ENCODE assay signal across 8 cellular contexts in genomic region chr3:42839616-42840015, GRCh38. TPM values are rescaled to one million over a fixed set of nuclear protein-coding genes. Genes with fewer than 3 reads are reported as not detected.
A peak's percentile ranks its signal among the peaks of the same experiment; 100 is the strongest.
DNase-seq lines count a peak whose midpoint lies in the region; ATAC-seq, FAIRE-seq and TF ChIP-seq lines count a peak whose summit lies in the region.

No MANE protein-coding gene starts in this region.

- peak; percentile 15 to 54 for DNase-seq in NCI-H524 (lab: John Stamatoyannopoulos, UW)
- DNase-seq in NCI-H524 treated with DMSO at 0.1 percent for 48 hours (lab: John Stamatoyannopoulos, UW), result no peak
- DNase-seq in HL-60 (ENCODE audit: low read depth in 1 of 2, low spot score in 1 of 2), result peak; percentile 5 to 42
- DNase-seq in Peyer's patch, result peak in 2 of 3 donors; percentile 36 to 63
- DNase-seq in GM12878 (ENCODE audit: low read depth, low spot score), result peak; percentile 45
- DNase-seq in hippocampal formation (lab: John Stamatoyannopoulos, UW), result peak; percentile 36 to 57
- DNase-seq in smooth muscle cell (lab: John Stamatoyannopoulos, UW; ENCODE audit: unreplicated experiment), result no peak

- H3F3A ChIP-seq in smooth muscle cell (ENCODE audit: low read depth), result no peaks in the 10 kb centered on the region

- SMC1A ChIA-PET in GM12878 (lab: Charles Lee; ENCODE audit: uncharacterized antibody, unreplicated experiment), result interaction anchor here (0.6 to 3.2 kb wide), 14 partner anchors 8 to 77 kb away, joined by 3 to 34 read pairs (median 4); no protein-coding TSS in a partner anchor

- no peak overlapping the region for H3K4me3 ChIP-seq in HL-60 (replicated peaks; ENCODE audit: insufficient read depth, low read length)
- no peak overlapping the region for H3K4me3 ChIP-seq in Peyer's patch
- H3K4me3 ChIP-seq in GM12878, result no peak overlapping the region; the same call in 1 of the 2 replicates
- H3K4me3 ChIP-seq in smooth muscle cell, result no peak overlapping the region

- H3K79me2 ChIP-seq in GM12878 (ENCODE audit: control insufficient read depth, insufficient read depth, low read length) (no peaks in the 10 kb centered on the region), smooth muscle cell (ENCODE audit: low read depth) (no peaks in the 10 kb centered on the region)

- ATAC-seq in GM21381 (IDR thresholded peaks at IDR 0.05; ENCODE audit: unreplicated experiment), result peak; percentile 96
- peak; percentile 100 for ATAC-seq in GM12878

- peak; percentile 54 for FAIRE-seq in GM12878 (lab: Jason Lieb, UNC)

- peak; percentile 71 for TF ChIP-seq RAD21 in GM12878 (IDR thresholded peaks at IDR 0.05; ENCODE audit: insufficient read depth, low read depth, low read length)

- RAD21 ChIA-PET in GM12878 (lab: Charles Lee; ENCODE audit: unreplicated experiment), result interaction anchor here (0.8 to 2.2 kb wide), 9 partner anchors 9 to 96 kb away, joined by 3 to 18 read pairs (median 5); no protein-coding TSS in a partner anchor

- no peaks in the 10 kb centered on the region for H4K20me1 ChIP-seq in GM12878 (ENCODE audit: control insufficient read depth, insufficient read depth)
- H4K20me1 ChIP-seq in smooth muscle cell (ENCODE audit: low read depth), result no peaks in the 10 kb centered on the region

- H3K36me3 ChIP-seq in Peyer's patch, result no peaks in the 10 kb centered on the region
- no peaks in the 10 kb centered on the region for H3K36me3 ChIP-seq in GM12878 (ENCODE audit: control insufficient read depth in 2 of 2, insufficient read depth in 2 of 2, low read length in 1 of 2)
- H3K36me3 ChIP-seq in smooth muscle cell (ENCODE audit: low read depth), result no peaks in the 10 kb centered on the region

- TF ChIP-seq EP300 in GM12878 (IDR thresholded peaks at IDR 0.05; ENCODE audit: borderline replicate concordance in 1 of 2, control insufficient read depth in 1 of 2, low read depth in 2 of 2, low read length in 2 of 2), result no peak

- intact Hi-C loops in GM12878 (cut with micrococcal nuclease; ENCODE audit: unreplicated experiment), result loop anchor here (2.0 kb wide), 2 partner anchors 41 to 59 kb away; no protein-coding TSS in a partner anchor

- H3K4me1 ChIP-seq in Peyer's patch, result no peaks in the 10 kb centered on the region
- H3K4me1 ChIP-seq in GM12878 (ENCODE audit: control insufficient read depth, insufficient read depth, low read length), result no peaks in the 10 kb centered on the region
- H3K4me1 ChIP-seq in smooth muscle cell (ENCODE audit: low read depth), result no peaks in the 10 kb centered on the region

- no peak overlapping the region for H3K4me2 ChIP-seq in GM12878 (ENCODE audit: control insufficient read depth, insufficient read depth)
- H3K4me2 ChIP-seq in smooth muscle cell, result no peak overlapping the region

- H3K9me3 ChIP-seq in Peyer's patch, result no peaks in the 10 kb centered on the region
- no peaks in the 10 kb centered on the region for H3K9me3 ChIP-seq in GM12878 (replicated peaks; ENCODE audit: control insufficient read depth, insufficient read depth, low read length)
- no peaks in the 10 kb centered on the region for H3K9me3 ChIP-seq in smooth muscle cell (replicated peaks; ENCODE audit: low read depth)

- 0% methylated on average over 7 of the region's 7 CpGs for WGBS in GM12878 (ENCODE audit: insufficient coverage, insufficient replicate concordance, low lambda C conversion rate, missing lambda C conversion rate)
- WGBS in smooth muscle cell (ENCODE audit: low lambda C conversion rate), result 70% methylated on average over 7 of the region's 7 CpGs

- CTCF ChIA-PET in GM12878 (lab: Yijun Ruan, JAX), result interaction anchor here (0.6 to 3.3 kb wide), 34 partner anchors 8 to 1158 kb away, joined by 3 to 39 read pairs (median 6); partner anchors contain the start of gene HIGD1A

- H2AFZ ChIP-seq in GM12878 (ENCODE audit: control insufficient read depth, low read depth, low read length) (no peak overlapping the region), smooth muscle cell (ENCODE audit: low read depth) (no peak overlapping the region)

- H3K9ac ChIP-seq in GM12878 (ENCODE audit: control insufficient read depth, insufficient read depth, low read length) (no peak overlapping the region), smooth muscle cell (ENCODE audit: low read depth) (no peak overlapping the region)

- H3K27ac ChIP-seq in HL-60 (replicated peaks) (no peak overlapping the region), Peyer's patch (no peak overlapping the region), GM12878 (ENCODE audit: control insufficient read depth, insufficient read depth) (no peak overlapping the region), smooth muscle cell (ENCODE audit: low read depth) (no peak overlapping the region)

- in situ Hi-C loops in GM12878 (cut with MboI), result loop anchor here (5.0 kb wide), 2 partner anchors 38 to 57 kb away; partner anchors contain the start of gene CYP8B1

- no peak for TF ChIP-seq POLR2A in Peyer's patch (IDR thresholded peaks at IDR 0.05)
- no peak for TF ChIP-seq POLR2A in GM12878 (IDR thresholded peaks at IDR 0.05; ENCODE audit: low read depth, low read length)

- H3K27me3 ChIP-seq in HL-60 (ENCODE audit: insufficient read depth, poor library complexity, severe bottlenecking) (no peaks in the 10 kb centered on the region), Peyer's patch (no peaks in the 10 kb centered on the region), GM12878 (replicated peaks in 1 of 2; ENCODE audit: control insufficient read depth in 2 of 2, insufficient read depth in 2 of 2, low read length in 1 of 2) (no peaks in the 10 kb centered on the region), smooth muscle cell (ENCODE audit: low read depth) (no peaks in the 10 kb centered on the region)

- peak; percentile 57 for TF ChIP-seq CTCF in HL-60 (IDR thresholded peaks at IDR 0.05; ENCODE audit: insufficient read depth, low read length)
- TF ChIP-seq CTCF in Peyer's patch (IDR thresholded peaks at IDR 0.05), result peak; percentile 58 to 97 (median 86)
- TF ChIP-seq CTCF in GM12878 (IDR thresholded peaks at IDR 0.05 in 2 of 3, conservative IDR thresholded peaks at IDR 0.05 in 1 of 3; ENCODE audit: control insufficient read depth in 2 of 3, extremely low read depth in 1 of 3, insufficient read depth in 1 of 3, low read depth in 3 of 3, low read length in 3 of 3), result peak; percentile 69 to 80 (median 79)
- TF ChIP-seq CTCF in smooth muscle cell (IDR thresholded peaks at IDR 0.05; ENCODE audit: borderline replicate concordance, insufficient read depth, poor library complexity, severe bottlenecking), result peak; percentile 62

- POLR2A ChIA-PET in GM12878 (lab: Charles Lee), result interaction anchor here (0.5 to 1.3 kb wide), 5 partner anchors 8 to 728 kb away, joined by 4 to 6 read pairs (median 4); no protein-coding TSS in a partner anchor

- BruUV-seq in GM12878 (replicated peaks; lab: Mats Ljungman, UMichigan), result no TSS peak

RNA-seq across cellular contexts. Expression of gene ACKR2, which starts 30.4 kb away (rescaled TPM):
- total RNA-seq in Peyer's patch, result 10 to 100 TPM in 1 of 4 donors, 1 to 10 TPM in 2, under 1 TPM in 1; 0.83 to 10.1 (median 3.7) TPM
- 1.2 and 2.2 TPM in 2 replicates for total RNA-seq in GM12878 (2013; cell fraction: nucleolus; rRNA removed)
- total RNA-seq in GM12878 (2014; rRNA removed), result 0.05 TPM in 1 of 2 replicates, not detected in the other
- total RNA-seq in GM12878 (2014; rRNA removed; fragmentation: Illumina TruSeq; extraction: Trizol), result 0.18 TPM in 1 of 2 replicates, not detected in the other
- total RNA-seq in GM12878 (2021), result 0.36 and 0.82 TPM in 2 replicates
- polyA plus RNA-seq in GM12878 (2011; ENCODE audit: low read depth), result not detected
- 0.13 and 0.35 TPM in 2 replicates for polyA plus RNA-seq in GM12878 (2011; rRNA removed)
- 0.06 and 0.10 TPM in 2 replicates for polyA plus RNA-seq in GM12878 (2011; cell fraction: cytosol; rRNA removed)
- polyA plus RNA-seq in GM12878 (2011; cell fraction: nucleus; rRNA removed), result 0.31 and 0.36 TPM in 2 replicates
- polyA plus RNA-seq in GM12878 (2012), result 0.18 and 0.30 TPM in 2 replicates
- 0.28 and 0.36 TPM in 2 replicates for polyA plus RNA-seq in GM12878 (2014; fragmentation: Illumina TruSeq; extraction: Trizol)
- under 1 TPM; 0.05 TPM for polyA plus RNA-seq in GM12878 (2014; fragmentation: Nextera tagmentation; extraction: Ambion mirVana)
- polyA plus RNA-seq in GM12878 (2014; rRNA removed), result 0.10 and 0.91 TPM in 2 replicates
- under 1 TPM in 1 of 2 experiments, not detected in 1; 0.17 TPM for polyA plus RNA-seq in GM12878 (2016; fragmentation: Nextera tagmentation; extraction: Ambion mirVana)
- 0.22 and 0.36 TPM in 2 replicates for polyA minus RNA-seq in GM12878 (2011; rRNA and poly(A)+ RNA removed)
- not detected in 2 replicates for polyA minus RNA-seq in GM12878 (2011; cell fraction: cytosol; rRNA and poly(A)+ RNA removed)
- polyA minus RNA-seq in GM12878 (2011; cell fraction: nucleus; rRNA and poly(A)+ RNA removed), result 0.36 and 0.77 TPM in 2 replicates
- total RNA-seq in smooth muscle cell, result 5.6 and 17.2 TPM in 2 replicates
- polyA plus RNA-seq in smooth muscle cell, result 1.1 and 7.0 TPM in 2 replicates

RNA-seq across cellular contexts. Expression of gene HIGD1A, which starts 35.3 kb away (rescaled TPM):
- total RNA-seq in Peyer's patch (100 to 1,000 TPM; 102 to 278 (median 204) TPM), GM12878 (2014; rRNA removed) (91.6 and 116 TPM in 2 replicates), GM12878 (2014; rRNA removed; fragmentation: Illumina TruSeq; extraction: Trizol) (132 and 135 TPM in 2 replicates), GM12878 (2021) (68.2 and 73.9 TPM in 2 replicates), smooth muscle cell (322 and 339 TPM in 2 replicates)
- total RNA-seq in GM12878 (2013; cell fraction: nucleolus; rRNA removed), result 16.7 and 20.1 TPM in 2 replicates
- polyA plus RNA-seq in GM12878 (2011; ENCODE audit: low read depth), result 66.9 TPM
- polyA plus RNA-seq in GM12878 (2011; rRNA removed) (179 and 268 TPM in 2 replicates), GM12878 (2014; fragmentation: Illumina TruSeq; extraction: Trizol) (171 and 178 TPM in 2 replicates), GM12878 (2014; fragmentation: Nextera tagmentation; extraction: Ambion mirVana) (100 to 1,000 TPM; 405 to 487 TPM), GM12878 (2014; rRNA removed) (90.3 and 119 TPM in 2 replicates), GM12878 (2016; fragmentation: Nextera tagmentation; extraction: Ambion mirVana) (100 to 1,000 TPM; 254 to 271 TPM), smooth muscle cell (159 and 297 TPM in 2 replicates)
- 48.2 and 57.0 TPM in 2 replicates for polyA plus RNA-seq in GM12878 (2011; cell fraction: cytosol; rRNA removed)
- polyA plus RNA-seq in GM12878 (2011; cell fraction: nucleus; rRNA removed), result 41.2 and 48.6 TPM in 2 replicates
- 71.3 and 86.8 TPM in 2 replicates for polyA plus RNA-seq in GM12878 (2012)
- polyA minus RNA-seq in GM12878 (2011; rRNA and poly(A)+ RNA removed), result 28.0 and 49.1 TPM in 2 replicates
- 19.1 and 19.4 TPM in 2 replicates for polyA minus RNA-seq in GM12878 (2011; cell fraction: cytosol; rRNA and poly(A)+ RNA removed)
- polyA minus RNA-seq in GM12878 (2011; cell fraction: nucleus; rRNA and poly(A)+ RNA removed), result 8.6 and 14.2 TPM in 2 replicates

RNA-seq across cellular contexts. Expression of gene CYP8B1, which starts 36.1 kb away (rescaled TPM):
- not detected for total RNA-seq in Peyer's patch
- not detected in 2 replicates for total RNA-seq in GM12878 (2013; cell fraction: nucleolus; rRNA removed)
- not detected in 2 replicates for total RNA-seq in GM12878 (2014; rRNA removed)
- total RNA-seq in GM12878 (2014; rRNA removed; fragmentation: Illumina TruSeq; extraction: Trizol), result not detected in 2 replicates
- 0.08 and 0.24 TPM in 2 replicates for total RNA-seq in GM12878 (2021)
- polyA plus RNA-seq in GM12878 (2011; ENCODE audit: low read depth), result not detected
- not detected in 2 replicates for polyA plus RNA-seq in GM12878 (2011; rRNA removed)
- not detected in 2 replicates for polyA plus RNA-seq in GM12878 (2011; cell fraction: cytosol; rRNA removed)
- polyA plus RNA-seq in GM12878 (2011; cell fraction: nucleus; rRNA removed), result not detected in 2 replicates
- polyA plus RNA-seq in GM12878 (2012), result 0.03 and 0.04 TPM in 2 replicates
- not detected in 2 replicates for polyA plus RNA-seq in GM12878 (2014; fragmentation: Illumina TruSeq; extraction: Trizol)
- polyA plus RNA-seq in GM12878 (2014; fragmentation: Nextera tagmentation; extraction: Ambion mirVana), result not detected
- polyA plus RNA-seq in GM12878 (2014; rRNA removed), result not detected in 2 replicates
- not detected for polyA plus RNA-seq in GM12878 (2016; fragmentation: Nextera tagmentation; extraction: Ambion mirVana)
- polyA minus RNA-seq in GM12878 (2011; rRNA and poly(A)+ RNA removed), result not detected in 2 replicates
- not detected in 2 replicates for polyA minus RNA-seq in GM12878 (2011; cell fraction: cytosol; rRNA and poly(A)+ RNA removed)
- polyA minus RNA-seq in GM12878 (2011; cell fraction: nucleus; rRNA and poly(A)+ RNA removed), result not detected in 2 replicates
- total RNA-seq in smooth muscle cell, result not detected in 2 replicates
- not detected in 2 replicates for polyA plus RNA-seq in smooth muscle cell

Comparison
In these comparisons a context has a peak if more than half of its experiments do, and no peak if none do; other contexts are left out.
1. DNase-seq: peak in NCI-H524 (2 of 2), HL-60 (2 of 2), Peyer's patch (2 of 3), GM12878 (single experiment) and hippocampal formation (2 of 2); none in NCI-H524 treated with DMSO at 0.1 percent for 48 hours (single experiment) and smooth muscle cell (single experiment).
2. Peak in every context shown above with its lines, with median percentiles within 50 percentile points of each other: CTCF ChIP-seq.